Comparison of ENCODE assay signal across 13 cellular contexts in genomic region chr7:38628630-38629385, GRCh38. TPM values are rescaled to one million over a fixed set of nuclear protein-coding genes. Genes with fewer than 3 reads are reported as not detected.
DNase-seq lines count a peak whose midpoint lies in the region; ATAC-seq and TF ChIP-seq lines count a peak whose summit lies in the region.
"Had no signal": no experiment of that assay in that cellular context is flagged by ENCODE, and none has a peak within 500 bp of the region (broad histone marks: within the 10 kb centered on the region; RNA-seq: fewer than 3 reads in every experiment).

No MANE protein-coding gene starts in this region.

- H3K27ac ChIP-seq in mammary epithelial cell (ENCODE audit: insufficient read depth, low read depth, low read length) (no peak overlapping the region), body of pancreas (no peak overlapping the region)
- H3K27ac ChIP-seq: heart right ventricle, VCaP had no signal

- POLR2A ChIA-PET in MCF 10A (lab: Yijun Ruan, JAX): no interaction called here

- no peak overlapping the region for H2AFZ ChIP-seq in mammary epithelial cell (ENCODE audit: low read depth, low read length)

- H3K9me3 ChIP-seq in mammary epithelial cell (replicated peaks; ENCODE audit: insufficient read depth, low read length) (no peaks in the 10 kb centered on the region), adipocyte (ENCODE audit: control insufficient read depth, low read length) (peaks cover 5% of the 10 kb centered on the region), body of pancreas (peaks cover 0 to 5% (median 0%) of the 10 kb centered on the region in 3 donors)

- H4K20me1 ChIP-seq in mammary epithelial cell (ENCODE audit: insufficient read depth, low read length): no peaks in the 10 kb centered on the region

- H3K4me1 Mint-ChIP-seq in MCF 10A (ENCODE audit: insufficient read depth, unreplicated experiment): no peaks in the 10 kb centered on the region

- intact Hi-C loops in MCF 10A (cut with micrococcal nuclease) (no loop called here), mammary epithelial cell (cut with micrococcal nuclease) (no loop called here), body of pancreas (cut with DNase I) (no loop called here)

- dilution Hi-C loops in mammary epithelial cell (cut with HindIII; ENCODE audit: low sequenced_read_pairs): no loop called here

- H3K27me3 Mint-ChIP-seq in MCF 10A (ENCODE audit: insufficient read depth, unreplicated experiment): peaks cover 18% of the 10 kb centered on the region

- CTCF ChIA-PET in MCF 10A (lab: Yijun Ruan, JAX) (interaction anchor here (0.8 kb wide), 1 partner anchor 39 kb away, joined by 3 read pairs; no protein-coding TSS in a partner anchor), mammary epithelial cell (lab: Charles Lee; ENCODE audit: low non-redundant PET) (no interaction called here)

- no peaks in the 10 kb centered on the region for H3K36me3 Mint-ChIP-seq in MCF 10A (ENCODE audit: insufficient read depth, unreplicated experiment)

- H3K36me3 ChIP-seq in mammary epithelial cell (ENCODE audit: insufficient read depth, low read length): no peaks in the 10 kb centered on the region
- H3K36me3 ChIP-seq in adipocyte (ENCODE audit: control insufficient read depth, insufficient read depth, low read length, severe bottlenecking): no peaks in the 10 kb centered on the region
- no peaks in the 10 kb centered on the region for H3K36me3 ChIP-seq in body of pancreas (replicated peaks in 1 of 2; ENCODE audit: insufficient read depth in 1 of 2, low read depth in 2 of 2)
- H3K36me3 ChIP-seq: heart right ventricle had no signal

- 54% methylated on average over 5 of the region's 5 CpGs for WGBS in mammary epithelial cell (ENCODE audit: low coverage, missing lambda C conversion rate)
- 51 to 58% methylated on average over 5 of the region's 5 CpGs for WGBS in body of pancreas, 2 donors

- no peak overlapping the region for H3K4me3 Mint-ChIP-seq in MCF 10A (ENCODE audit: unreplicated experiment)

- DNase-seq in MCF 10A (ENCODE audit: unreplicated experiment) (peak; percentile 5), mammary epithelial cell (no peak), adipocyte (ENCODE audit: low read depth) (peak; percentile 76), fibroblast of peridontal ligament (ENCODE audit: extremely low read depth) (peak; percentile 88), stromal cell of bone marrow (ENCODE audit: low read depth) (peak; percentile 10), T-helper 9 cell (no peak), body of pancreas (no peak)
- DNase-seq in stimulated activated naive CD4-positive, alpha-beta T cell (lab: John Stamatoyannopoulos, UW): no peak
- DNase-seq: heart right ventricle; stimulated activated CD4-positive, alpha-beta T cell treated with anti-CD3 and anti-CD28 coated beads, Interleukin-4, amount 100 ng/mL, for 24 hours had no signal

- no peak overlapping the region for H3K27ac Mint-ChIP-seq in MCF 10A (ENCODE audit: low read depth, unreplicated experiment)

- in situ Hi-C loops in mammary epithelial cell (cut with MboI; ENCODE audit: low sequenced_read_pairs in 2 of 2): no loop called here

- H3K9me3 Mint-ChIP-seq in MCF 10A (ENCODE audit: unreplicated experiment): peaks cover 15% of the 10 kb centered on the region

- ATAC-seq in body of pancreas: no peak

- peaks cover 4% of the 10 kb centered on the region for H3K4me1 ChIP-seq in mammary epithelial cell (ENCODE audit: insufficient read depth, low read length)
- H3K4me1 ChIP-seq in adipocyte (ENCODE audit: control insufficient read depth, insufficient read depth, low read length): peaks cover 19% of the 10 kb centered on the region
- peaks cover 5% of the 10 kb centered on the region for H3K4me1 ChIP-seq in body of pancreas

- no peak for TF ChIP-seq POLR2A in body of pancreas (IDR thresholded peaks at IDR 0.05)

- no peak overlapping the region for H3K4me2 ChIP-seq in mammary epithelial cell (ENCODE audit: insufficient read depth, low read depth, low read length)

- H3K27me3 ChIP-seq in mammary epithelial cell (ENCODE audit: insufficient read depth, low read length) (peaks cover 28% of the 10 kb centered on the region), adipocyte (replicated peaks; ENCODE audit: control insufficient read depth, insufficient read depth, low read length) (no peaks in the 10 kb centered on the region), body of pancreas (no peaks in the 10 kb centered on the region)

- H3K9ac ChIP-seq in mammary epithelial cell (ENCODE audit: insufficient read depth, low read length) (no peak overlapping the region), adipocyte (ENCODE audit: low read length) (no peak overlapping the region)

- TF ChIP-seq CTCF in MCF 10A (IDR thresholded peaks at IDR 0.05; ENCODE audit: unreplicated experiment) (no peak), mammary epithelial cell (conservative IDR thresholded peaks at IDR 0.05 in 1 of 2, IDR thresholded peaks at IDR 0.05 in 1 of 2; ENCODE audit: extremely low read depth in 1 of 2, insufficient read depth in 1 of 2, low read depth in 1 of 2, low read length in 2 of 2) (no peak), body of pancreas (IDR thresholded peaks at IDR 0.05) (no peak)

- BruUV-seq in MCF 10A (replicated peaks; lab: Mats Ljungman, UMichigan): no TSS peak
- BruUV-seq in mammary epithelial cell (replicated peaks; lab: Mats Ljungman, UMichigan): no TSS peak

- no peak overlapping the region for H3K4me3 ChIP-seq in mammary epithelial cell (replicated peaks in 1 of 3; ENCODE audit: insufficient read depth in 1 of 3, low read depth in 2 of 3, low read length in 3 of 3)
- H3K4me3 ChIP-seq in adipocyte (ENCODE audit: low read length): no peak overlapping the region
- H3K4me3 ChIP-seq in body of pancreas: no peak overlapping the region

- no peaks in the 10 kb centered on the region for H3K79me2 ChIP-seq in mammary epithelial cell (ENCODE audit: insufficient read depth, low read length)

RNA-seq across cellular contexts. Expression of gene AMPH, which starts 2.4 kb away (rescaled TPM):
- total RNA-seq in MCF 10A (2022) (0.63 and 0.81 TPM in 2 replicates), mammary epithelial cell (under 1 TPM in 1 of 2 donors, not detected in 1; under 0.01 TPM), body of pancreas (10 to 100 TPM in 1 of 2 donors, 1 to 10 TPM in 1; 2.6 to 14.2 TPM)
- 0.06 TPM for polyA plus RNA-seq in mammary epithelial cell
- polyA minus RNA-seq in mammary epithelial cell: not detected
- total RNA-seq: activated CD8-positive, alpha-beta memory T cell treated with anti-CD3 and anti-CD28 coated beads for 36 hours; renal cortical epithelial cell had no signal

Comparison
In these comparisons a context has a peak if more than half of its experiments do, and no peak if none do; other contexts are left out.
1. DNase-seq: peak in MCF 10A (single experiment), adipocyte (single experiment), fibroblast of peridontal ligament (single experiment) and stromal cell of bone marrow (single experiment); none in mammary epithelial cell (single experiment), stimulated activated naive CD4-positive, alpha-beta T cell (0 of 6), T-helper 9 cell (single experiment) and body of pancreas (0 of 4).